ENCODE assay signal across 30 cellular contexts in the genomic region with DNA sequence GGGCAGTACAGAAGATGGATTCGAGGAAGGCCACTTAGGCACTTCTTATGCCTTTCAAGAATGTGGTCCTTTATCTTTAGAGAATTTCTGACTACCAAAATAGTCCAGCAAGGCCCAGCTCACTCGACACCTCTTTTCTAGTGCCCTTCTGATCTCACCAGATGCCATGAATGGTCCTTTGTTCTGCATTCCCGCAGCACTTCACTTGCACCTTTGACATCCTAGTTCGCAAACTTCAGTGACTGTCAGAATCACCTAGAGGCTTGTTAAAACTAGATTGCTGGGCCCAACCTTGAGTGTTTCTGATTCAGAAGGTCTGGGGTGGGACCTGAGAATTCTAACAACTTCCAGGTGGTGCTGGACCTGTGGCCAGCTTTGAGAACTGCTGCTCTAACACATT. TPM values are rescaled to one million over a fixed set of nuclear protein-coding genes. Genes with fewer than 3 reads are reported as not detected.
"Had no signal": no experiment of that assay in that cellular context is flagged by ENCODE, and none has a peak within 500 bp of the region (broad histone marks: within the 10 kb centered on the region; RNA-seq: fewer than 3 reads in every experiment).

No MANE protein-coding gene starts in this region.

- FAIRE-seq: K562 had no signal

- H3K27me3 ChIP-seq: brain microvascular endothelial cell, Peyer's patch had no signal

- ATAC-seq: activated CD8-positive, alpha-beta T cell treated with anti-CD3 and anti-CD28 coated beads for 36 hours; activated T-cell treated with anti-CD3 and anti-CD28 coated beads, Interleukin-2, amount 50 U/mL, for 72 hours; activated T-helper 17 cell treated with anti-CD3 and anti-CD28 coated beads, Interleukin-2, amount 50 U/mL, for 72 hours; K562; PC-3 had no signal

- H3K9me3 ChIP-seq: Peyer's patch had no signal

- H3K4me1 ChIP-seq: Peyer's patch had no signal

- H3K4me3 ChIP-seq: K562, Peyer's patch, SK-N-MC had no signal

- DNase-seq: activated CD4-positive, alpha-beta T cell treated with anti-CD3 and anti-CD28 coated beads, Interleukin-2, amount 10 ng/mL, durations not matched to agents 24 days and 14 days; activated CD4-positive, alpha-beta T cell treated with anti-CD3 and anti-CD28 coated beads, Interleukin-2, amount 50 U/mL, for 4 hours; activated CD8-positive, alpha-beta T cell treated with anti-CD3 and anti-CD28 coated beads for 36 hours; activated effector memory CD4-positive, alpha-beta T cell treated with anti-CD3 and anti-CD28 coated beads, Interleukin-2, amount 50 U/mL, for 16 hours; activated naive CD4-positive, alpha-beta T cell; activated naive CD4-positive, alpha-beta T cell treated with anti-CD3 and anti-CD28 coated beads, Interleukin-2, amount 50 U/mL, for 16 hours; activated naive CD8-positive, alpha-beta T cell treated with anti-CD3 and anti-CD28 coated beads for 36 hours; activated T-cell treated with anti-CD3 and anti-CD28 coated beads, Interleukin-2, amount 50 U/mL, for 1 hour; activated T-cell treated with anti-CD3 and anti-CD28 coated beads, Interleukin-2, amount 50 U/mL, for 72 hours; amniotic stem cell; aorta; brain microvascular endothelial cell; IMR-90; NCI-H1092 treated with DMSO at 0.1 percent for 48 hours; NCI-H1417; NCI-H146; NCI-H187; NCI-H2029 treated with DMSO at 0.1 percent for 48 hours; NCI-H2107; NCI-H345; NCI-H524 treated with DMSO at 0.1 percent for 48 hours; PC-3; Peyer's patch; RPMI8226; T1000; WERI-Rb-1 had no signal

- H3K36me3 ChIP-seq: brain microvascular endothelial cell, WERI-Rb-1 had no signal

- H3K27ac ChIP-seq: brain microvascular endothelial cell, Peyer's patch, SK-N-MC, WERI-Rb-1 had no signal

RNA-seq across cellular contexts. Expression of gene PKP2, which starts 56.7 kb away (rescaled TPM):
- total RNA-seq: activated CD4-positive, alpha-beta T cell treated with anti-CD3 and anti-CD28 coated beads, Interleukin-2, amount 10 ng/mL, durations not matched to agents 24 days and 14 days; activated T-helper 17 cell treated with anti-CD3 and anti-CD28 coated beads, Interleukin-2, amount 50 U/mL, for 72 hours; T-helper 1 cell treated with Interleukin-12 subunit alpha and Interleukin-12 subunit beta and Interleukin-4 antibody, amounts not matched to agents 30 ng/mL and 1 ng/mL, for 36 hours had no signal
